ENCODE assay signal across 8 cellular contexts in the genomic region with DNA sequence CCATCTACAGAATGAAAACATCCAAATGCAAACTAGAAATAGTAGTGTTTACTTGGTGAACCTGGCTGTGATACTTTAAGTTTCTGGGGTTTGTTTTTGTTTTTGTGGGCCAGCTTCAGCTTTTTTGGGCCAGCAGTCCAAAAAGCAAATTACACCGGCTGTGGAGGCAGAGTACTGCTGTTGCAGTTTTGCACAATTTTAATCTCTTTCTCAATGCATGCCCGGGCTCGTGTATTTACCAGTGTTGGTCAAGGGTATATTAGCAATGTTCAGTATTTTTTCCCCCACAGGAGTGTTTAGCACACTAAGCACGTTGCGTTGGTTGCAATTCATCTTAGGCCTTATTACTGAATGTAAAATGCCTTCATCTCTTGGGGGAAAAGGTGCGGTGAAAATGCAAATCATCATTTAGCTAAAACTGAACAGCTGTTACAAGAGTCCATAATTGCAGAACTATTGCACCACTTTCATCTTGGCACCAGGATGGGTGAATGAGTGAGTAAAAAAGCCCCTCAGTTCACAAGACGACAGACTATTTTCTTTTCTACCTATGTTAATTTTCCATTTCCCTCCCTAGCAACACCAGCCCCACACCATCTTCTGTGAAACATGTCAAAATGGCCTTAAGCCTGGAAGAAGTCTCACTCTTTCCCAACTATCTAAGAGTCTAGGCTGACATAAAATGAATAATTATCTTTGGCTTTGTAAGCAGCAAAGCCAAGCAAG. TPM values are rescaled to one million over a fixed set of nuclear protein-coding genes. Genes with fewer than 3 reads are reported as not detected.
A peak's percentile ranks its signal among the peaks of the same experiment; 100 is the strongest.
DNase-seq lines count a peak whose midpoint lies in the region; ATAC-seq, FAIRE-seq and TF ChIP-seq lines count a peak whose summit lies in the region.

No MANE protein-coding gene starts in this region.

- no TSS peak for BruUV-seq in K562 (replicated peaks; lab: Mats Ljungman, UMichigan)

- intact Hi-C loops in K562 (cut with micrococcal nuclease) (no loop called here), right lobe of liver (cut with DNase I) (no loop called here), testis (cut with DNase I; ENCODE audit: low total_unique reads) (no loop called here)

- 16% methylated on average over 7 of the region's 7 CpGs for WGBS in K562 (ENCODE audit: insufficient coverage, low coverage, missing lambda C conversion rate)
- WGBS in right lobe of liver (ENCODE audit: insufficient coverage, low coverage, low lambda C conversion rate, missing lambda C conversion rate) = 1% methylated on average over 7 of the region's 7 CpGs
- 12 to 14% methylated on average over 7 of the region's 7 CpGs for WGBS in testis, 2 donors

- peak overlapping the region; percentile 87 for H3K4me2 ChIP-seq in K562 (ENCODE audit: insufficient read depth, low read length)

- H3K27me3 ChIP-seq in K562 (ENCODE audit: control insufficient read depth in 2 of 2, insufficient read depth in 2 of 2, low read length in 2 of 2) = no peaks in the 10 kb centered on the region
- no peaks in the 10 kb centered on the region for H3K27me3 ChIP-seq in right lobe of liver
- H3K27me3 ChIP-seq in testis = no peaks in the 10 kb centered on the region

- H2AFZ ChIP-seq in K562 (ENCODE audit: low read depth, low read length) = peak overlapping the region; percentile 96

- TF ChIP-seq POLR2A in K562 (conservative IDR thresholded peaks at IDR 0.05) = no peak
- no peak for TF ChIP-seq POLR2A in right lobe of liver (IDR thresholded peaks at IDR 0.05)
- TF ChIP-seq POLR2A in testis (IDR thresholded peaks at IDR 0.05) = no peak

- no peak for TF ChIP-seq RAD21 in K562 (CRISPR knock-in tag; conservative IDR thresholded peaks at IDR 0.05 in 1 of 2, IDR thresholded peaks at IDR 0.05 in 1 of 2)

- TF ChIP-seq CTCF in K562 (IDR thresholded peaks at IDR 0.05 in 2 of 3, conservative IDR thresholded peaks at IDR 0.05 in 1 of 3; ENCODE audit: insufficient read depth in 2 of 3, low read depth in 1 of 3, low read length in 3 of 3) (no peak), right lobe of liver (IDR thresholded peaks at IDR 0.05) (no peak), testis (IDR thresholded peaks at IDR 0.05) (peak in 1 of 3 experiments; percentile 7)

- H3K36me3 ChIP-seq in K562 (ENCODE audit: control insufficient read depth, insufficient read depth, low read length) (no peaks in the 10 kb centered on the region; the same call in 2 of the 3 replicates), right lobe of liver (no peaks in the 10 kb centered on the region), testis (ENCODE audit: low read depth, missing control alignments) (no peaks in the 10 kb centered on the region)

- in situ Hi-C loops in K562 (cut with MboI) = no loop called here

- CTCF ChIA-PET in K562 (lab: Yijun Ruan, JAX; ENCODE audit: low intra/inter-chr PET ratio) = no interaction called here

- H4K20me1 ChIP-seq in K562 (replicated peaks; ENCODE audit: control insufficient read depth, insufficient read depth, low read length) = peaks cover 6% of the 10 kb centered on the region; the same call in 1 of the 2 replicates

- peak overlapping the region; percentile 49 to 84 for H3K9ac ChIP-seq in K562 (ENCODE audit: insufficient read depth in 1 of 2, low read depth in 2 of 2, low read length in 2 of 2)

- H3K4me1 ChIP-seq in K562 (replicated peaks in 1 of 2; ENCODE audit: control insufficient read depth in 2 of 2, insufficient read depth in 2 of 2, low read length in 2 of 2) (peaks cover 10 to 15% of the 10 kb centered on the region in 2 experiments; a peak in 4 of 5 replicates), right lobe of liver (peaks cover 0 to 28% (median 8%) of the 10 kb centered on the region in 4 donors), testis (peaks cover 17% of the 10 kb centered on the region)

- no peak for FAIRE-seq in K562 (lab: Jason Lieb, UNC)

- DNase-seq in DMS 273 treated with DMSO at 0.1 percent for 48 hours (lab: John Stamatoyannopoulos, UW) (peak; percentile 57), Kasumi-1 (lab: John Stamatoyannopoulos, UW) (peak; percentile 28 to 40), K562 (ENCODE audit: extremely low read depth in 1 of 4, low spot score in 3 of 4) (no peak), right lobe of liver (peak in 1 of 3 donors; percentile 62), testis (no peak), ecto neural progenitor cell (ENCODE audit: low spot score) (no peak)

- peak; percentile 27; the same call in 1 of the 2 replicates for TF ChIP-seq EP300 in K562 (IDR thresholded peaks at IDR 0.05; ENCODE audit: low read length)

- H3K79me2 ChIP-seq in K562 (ENCODE audit: control insufficient read depth, insufficient read depth, low read length) = peaks cover 44% of the 10 kb centered on the region

- H3K27ac ChIP-seq in K562 (ENCODE audit: extremely low read depth, low read depth, low read length) (peak overlapping the region; percentile 87), right lobe of liver (peak overlapping the region; percentile 99), testis (peak overlapping the region; percentile 99 to 100)

- H3K4me3 ChIP-seq in K562 = peak overlapping the region; percentile 66
- H3K4me3 ChIP-seq in right lobe of liver = peak overlapping the region; percentile 74 to 84 (median 83)
- H3K4me3 ChIP-seq in testis = peak overlapping the region; percentile 91 to 92

- ATAC-seq in K562 (no peak), right lobe of liver (peak in 2 of 4 donors; percentile 5 to 6), HG02678 (IDR thresholded peaks at IDR 0.05; ENCODE audit: unreplicated experiment) (no peak), HG02610 (IDR thresholded peaks at IDR 0.05; ENCODE audit: unreplicated experiment) (no peak)

- POLR2A ChIA-PET in K562 (lab: Yijun Ruan, JAX) = interaction anchor here (1.2 to 3.5 kb wide), 4 partner anchors 10 to 41 kb away, joined by 4 to 22 read pairs (median 5); a partner anchor contains a TSS

- H3K9me3 ChIP-seq in K562 (replicated peaks; ENCODE audit: control insufficient read depth, insufficient read depth, low read depth, low read length) = no peaks in the 10 kb centered on the region
- no peaks in the 10 kb centered on the region for H3K9me3 ChIP-seq in right lobe of liver
- no peaks in the 10 kb centered on the region for H3K9me3 ChIP-seq in testis

- H3K9me1 ChIP-seq in K562 (ENCODE audit: control insufficient read depth, insufficient read depth, low read length) = no peaks in the 10 kb centered on the region

TF ChIP-seq in K562, 482 proteins besides CTCF, POLR2A, EP300 and RAD21 (continues in another document):
- TF ChIP-seq CEBPG (CRISPR knock-in tag; IDR thresholded peaks at IDR 0.05) (peak; percentile 70), CEBPG (tag; conservative IDR thresholded peaks at IDR 0.05 in 1 of 2, IDR thresholded peaks at IDR 0.05 in 1 of 2) (peak in 1 of 2 experiments; percentile 61; a peak in 2 of 4 replicates), RBM25 (IDR thresholded peaks at IDR 0.05; ENCODE audit: low read depth, low read length, severe bottlenecking) (no peak), KHSRP (IDR thresholded peaks at IDR 0.05) (no peak)

RNA-seq across cellular contexts. Expression of a gene that starts 1.8 kb away (rescaled TPM):
- 11.9 and 31.5 TPM in 2 replicates for total RNA-seq in K562 (2011; cell fraction: chromatin; rRNA removed; ENCODE audit: low replicate concordance)
- total RNA-seq in K562 (2011; cell fraction: nucleolus; rRNA removed) = 4.0 and 5.9 TPM in 2 replicates
- 10.8 and 15.5 TPM in 2 replicates for total RNA-seq in K562 (2011; cell fraction: nucleoplasm; rRNA removed)
- total RNA-seq in K562 (2014; rRNA removed) (5.3 and 5.6 TPM in 2 replicates), K562 (2014; rRNA removed; fragmentation: Illumina TruSeq; extraction: Trizol) (9.8 and 12.6 TPM in 2 replicates), K562 (2015; rRNA removed; fragmentation: Illumina TruSeq; extraction: Trizol) (6.5 and 7.2 TPM in 2 replicates), K562 (2021) (27.9 TPM in 2 replicates), right lobe of liver (10 to 100 TPM in 5 of 6 experiments, 1 to 10 TPM in 1; 9.1 to 38.1 (median 25.0) TPM), testis (10 to 100 TPM; 21.0 to 25.7 TPM)
- polyA plus RNA-seq in K562 (2011; rRNA removed) (10.3 and 10.8 TPM in 2 replicates), K562 (2014; fragmentation: Illumina TruSeq; extraction: Trizol) (12.2 and 13.5 TPM in 2 replicates), K562 (2014; fragmentation: Nextera tagmentation; extraction: Ambion mirVana) (1 to 10 TPM; 3.9 to 6.0 TPM), K562 (2014; rRNA removed) (3.7 and 4.2 TPM in 2 replicates), testis (ENCODE audit: insufficient read depth, low read depth, low replicate concordance) (23.1 TPM)
- polyA plus RNA-seq in K562 (2011; cell fraction: cytosol; rRNA removed) = 2.5 and 6.5 TPM in 2 replicates
- polyA plus RNA-seq in K562 (2011; cell fraction: nucleus; rRNA removed) = 7.9 and 10.8 TPM in 2 replicates
- 8.7 and 13.6 TPM in 2 replicates for polyA plus RNA-seq in K562 (2012)
- 39.9 and 61.7 TPM in 2 replicates for polyA minus RNA-seq in K562 (2011; rRNA and poly(A)+ RNA removed)
- 23.6 and 30.9 TPM in 2 replicates for polyA minus RNA-seq in K562 (2011; cell fraction: cytosol; rRNA and poly(A)+ RNA removed)
- 9.7 and 20.7 TPM in 2 replicates for polyA minus RNA-seq in K562 (2011; cell fraction: nucleus; rRNA and poly(A)+ RNA removed)

RNA-seq across cellular contexts. Expression of a gene that starts 41.6 kb away (rescaled TPM):
- total RNA-seq in K562 (2011; cell fraction: chromatin; rRNA removed; ENCODE audit: low replicate concordance) = 8.6 and 30.8 TPM in 2 replicates
- 4.7 and 6.3 TPM in 2 replicates for total RNA-seq in K562 (2011; cell fraction: nucleolus; rRNA removed)
- 12.1 and 13.1 TPM in 2 replicates for total RNA-seq in K562 (2011; cell fraction: nucleoplasm; rRNA removed)
- total RNA-seq in K562 (2014; rRNA removed) = 32.9 and 38.4 TPM in 2 replicates
- 75.6 and 85.8 TPM in 2 replicates for total RNA-seq in K562 (2014; rRNA removed; fragmentation: Illumina TruSeq; extraction: Trizol)
- 63.4 and 64.7 TPM in 2 replicates for total RNA-seq in K562 (2015; rRNA removed; fragmentation: Illumina TruSeq; extraction: Trizol)
- total RNA-seq in K562 (2021) = 52.1 and 56.6 TPM in 2 replicates
- 35.7 and 62.6 TPM in 2 replicates for polyA plus RNA-seq in K562 (2011; rRNA removed)
- polyA plus RNA-seq in K562 (2011; cell fraction: cytosol; rRNA removed) = 3.9 and 9.9 TPM in 2 replicates
- 4.7 and 10.0 TPM in 2 replicates for polyA plus RNA-seq in K562 (2011; cell fraction: nucleus; rRNA removed)
- 24.1 and 62.5 TPM in 2 replicates for polyA plus RNA-seq in K562 (2012)
- polyA plus RNA-seq in K562 (2014; fragmentation: Illumina TruSeq; extraction: Trizol) = 48.1 and 53.7 TPM in 2 replicates
- polyA plus RNA-seq in K562 (2014; fragmentation: Nextera tagmentation; extraction: Ambion mirVana) = 10 to 100 TPM; 65.4 to 75.7 TPM
- 43.7 and 63.7 TPM in 2 replicates for polyA plus RNA-seq in K562 (2014; rRNA removed)
- polyA minus RNA-seq in K562 (2011; rRNA and poly(A)+ RNA removed) = 30.7 and 32.7 TPM in 2 replicates
- 9.6 and 13.6 TPM in 2 replicates for polyA minus RNA-seq in K562 (2011; cell fraction: cytosol; rRNA and poly(A)+ RNA removed)
- polyA minus RNA-seq in K562 (2011; cell fraction: nucleus; rRNA and poly(A)+ RNA removed) = 10.5 and 19.3 TPM in 2 replicates
- total RNA-seq in right lobe of liver = 10 to 100 TPM; 12.8 to 26.0 (median 17.8) TPM
- 10 to 100 TPM; 16.6 to 17.9 TPM for total RNA-seq in testis
- 11.5 TPM for polyA plus RNA-seq in testis (ENCODE audit: insufficient read depth, low read depth, low replicate concordance)

Comparison
In these comparisons a context has a peak if more than half of its experiments do, and no peak if none do; other contexts are left out.
1. DNase-seq: peak in DMS 273 treated with DMSO at 0.1 percent for 48 hours (single experiment) and Kasumi-1 (2 of 2); none in K562 (0 of 4), testis (single experiment) and ecto neural progenitor cell (single experiment).
2. Peak in every context shown above with its lines, with median percentiles within 50 percentile points of each other: H3K27ac ChIP-seq and H3K4me3 ChIP-seq.